Comparison of ENCODE assay signal across 14 cellular contexts in genomic region chr17:15475620-15476354, GRCh38. TPM values are rescaled to one million over a fixed set of nuclear protein-coding genes. Genes with fewer than 3 reads are reported as not detected.
DNase-seq lines count a peak whose midpoint lies in the region; ATAC-seq and TF ChIP-seq lines count a peak whose summit lies in the region.
"Had no signal": no experiment of that assay in that cellular context is flagged by ENCODE, and none has a peak within 500 bp of the region (broad histone marks: within the 10 kb centered on the region; RNA-seq: fewer than 3 reads in every experiment).

No MANE protein-coding gene starts in this region.

- DNase-seq in EL (peak; percentile 69), body of pancreas (no peak), heart left ventricle (no peak), sigmoid colon (peak; percentile 63), SKM-1 (lab: John Stamatoyannopoulos, UW; ENCODE audit: unreplicated experiment) (no peak), NCI-H510A treated with DMSO at 0.1 percent for 48 hours (lab: John Stamatoyannopoulos, UW) (no peak), cerebellar nuclear complex (lab: John Stamatoyannopoulos, UW) (no peak)
- DNase-seq: activated CD4-positive, alpha-beta T cell treated with anti-CD3 and anti-CD28 coated beads, Interleukin-2, amount 50 U/mL, for 4 hours; DMS 273 treated with DMSO at 0.1 percent for 48 hours; occipital lobe; T1000 had no signal

- TF ChIP-seq CTCF in body of pancreas (IDR thresholded peaks at IDR 0.05) (no peak), heart left ventricle (IDR thresholded peaks at IDR 0.05) (no peak), sigmoid colon (IDR thresholded peaks at IDR 0.05) (no peak)

- H3K9me3 ChIP-seq in body of pancreas = no peaks in the 10 kb centered on the region
- no peaks in the 10 kb centered on the region for H3K9me3 ChIP-seq in heart left ventricle
- H3K9me3 ChIP-seq in sigmoid colon = no peaks in the 10 kb centered on the region
- H3K9me3 ChIP-seq: thoracic aorta had no signal

- intact Hi-C loops in body of pancreas (cut with DNase I) = no loop called here
- intact Hi-C loops in heart left ventricle (cut with DNase I) = no loop called here
- intact Hi-C loops in sigmoid colon (cut with DNase I) = no loop called here

- H3K4me1 ChIP-seq in body of pancreas (no peaks in the 10 kb centered on the region), heart left ventricle (peaks cover 0 to 20% (median 6%) of the 10 kb centered on the region in 12 donors), sigmoid colon (peaks cover 0 to 12% (median 10%) of the 10 kb centered on the region in 4 donors)

- no peak for TF ChIP-seq POLR2A in body of pancreas (IDR thresholded peaks at IDR 0.05)
- no peak for TF ChIP-seq POLR2A in heart left ventricle (IDR thresholded peaks at IDR 0.05)
- TF ChIP-seq POLR2A in sigmoid colon (IDR thresholded peaks at IDR 0.05) = no peak

- WGBS in body of pancreas, 2 donors = 96 to 97% methylated on average over 8 of the region's 8 CpGs
- WGBS in heart left ventricle, 4 donors = 80 to 85% (median 82%) methylated on average over 8 of the region's 8 CpGs
- 90 to 97% methylated on average over 8 of the region's 8 CpGs for whole genome bisulfite sequencing in sigmoid colon, 2 donors

- no peak overlapping the region for H3K4me3 ChIP-seq in body of pancreas
- no peak overlapping the region for H3K4me3 ChIP-seq in heart left ventricle
- H3K4me3 ChIP-seq in sigmoid colon = no peak overlapping the region
- H3K4me3 ChIP-seq: thoracic aorta had no signal

- ATAC-seq in body of pancreas (peak; percentile 35), heart left ventricle (peak; percentile 75 to 88 (median 82)), GM21723 (IDR thresholded peaks at IDR 0.05; ENCODE audit: unreplicated experiment) (no peak)
- ATAC-seq: activated T-helper 17 cell treated with anti-CD3 and anti-CD28 coated beads, Interleukin-2, amount 50 U/mL, for 72 hours had no signal

- no peak for TF ChIP-seq EP300 in sigmoid colon (IDR thresholded peaks at IDR 0.05)

- no peak overlapping the region for H3K27ac ChIP-seq in body of pancreas
- peak overlapping the region in 8 of 12 donors; percentile 4 to 62 (median 37) for H3K27ac ChIP-seq in heart left ventricle
- H3K27ac ChIP-seq in sigmoid colon = peak overlapping the region; percentile 27 to 72 (median 49)

- H3K36me3 ChIP-seq in body of pancreas (replicated peaks in 1 of 2; ENCODE audit: insufficient read depth in 1 of 2, low read depth in 2 of 2) (no peaks in the 10 kb centered on the region), heart left ventricle (no peaks in the 10 kb centered on the region), sigmoid colon (no peaks in the 10 kb centered on the region)
- H3K36me3 ChIP-seq: thoracic aorta had no signal

- H3K27me3 ChIP-seq in body of pancreas (no peaks in the 10 kb centered on the region), heart left ventricle (no peaks in the 10 kb centered on the region), sigmoid colon (no peaks in the 10 kb centered on the region)

RNA-seq across cellular contexts. Expression of gene CDRT4, which starts 8.4 kb away (rescaled TPM):
- total RNA-seq in body of pancreas (10 to 100 TPM in 1 of 2 donors, 1 to 10 TPM in 1; 2.3 to 48.1 TPM), heart left ventricle (1 to 10 TPM in 3 of 9 donors, under 1 TPM in 4, not detected in 2; 0.56 to 4.7 (median 0.96) TPM), sigmoid colon (1 to 10 TPM in 3 of 4 donors, not detected in 1; 2.5 to 5.0 (median 3.8) TPM)
- polyA plus RNA-seq in heart left ventricle (1 to 10 TPM in 1 of 2 donors, under 1 TPM in 1; 0.12 to 1.9 TPM), sigmoid colon (1 to 10 TPM; 1.8 to 6.6 (median 3.5) TPM)

Comparison
In these comparisons a context has a peak if more than half of its experiments do, and no peak if none do; other contexts are left out.
1. DNase-seq: peak in EL (single experiment) and sigmoid colon (single experiment); none in body of pancreas (0 of 4), heart left ventricle (0 of 5), SKM-1 (single experiment), NCI-H510A treated with DMSO at 0.1 percent for 48 hours (single experiment) and cerebellar nuclear complex (0 of 2).
2. H3K27ac ChIP-seq: peak in heart left ventricle (8 of 12) and sigmoid colon (4 of 4); none in body of pancreas (0 of 4).